16 cellular contexts compared by ENCODE assay signal in the genomic region with DNA sequence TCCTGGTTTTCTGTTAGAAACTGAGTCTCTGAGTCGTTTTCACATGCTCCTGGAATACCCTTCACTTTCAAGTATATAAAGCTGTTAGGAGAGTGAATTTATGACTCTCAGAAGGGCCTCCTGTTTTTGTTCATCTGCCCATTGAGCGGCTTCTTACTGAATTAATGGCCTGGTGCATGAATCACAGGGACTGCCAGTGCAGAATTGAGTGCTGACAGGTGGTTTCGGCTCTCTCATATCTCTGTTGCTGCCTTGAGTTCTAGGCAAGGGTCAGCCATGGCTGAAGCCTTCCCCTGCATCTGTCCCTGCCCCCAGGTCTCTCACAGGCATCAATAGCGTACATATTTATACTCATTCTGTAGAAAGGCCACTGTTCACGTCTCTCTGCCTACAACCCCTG.
"Had no signal": no experiment of that assay in that cellular context is flagged by ENCODE, and none has a peak within 500 bp of the region (broad histone marks: within the 10 kb centered on the region; RNA-seq: fewer than 3 reads in every experiment).

No MANE protein-coding gene starts in this region.

- H3K36me3 ChIP-seq: sigmoid colon, spleen, thyroid gland had no signal

- H3K27ac ChIP-seq: body of pancreas, dorsolateral prefrontal cortex, sigmoid colon, spleen, thyroid gland had no signal

- H3K4me1 ChIP-seq: body of pancreas, sigmoid colon, thyroid gland had no signal

- H3K4me3 ChIP-seq: body of pancreas, dorsolateral prefrontal cortex, sigmoid colon, spleen, thyroid gland had no signal

- ATAC-seq: activated T-cell treated with anti-CD3 and anti-CD28 coated beads, Interleukin-2, amount 50 U/mL, for 72 hours; body of pancreas; natural killer cell treated with Interleukin-12 subunit alpha and Interleukin-12 subunit beta and Interleukin-15 and Interleukin-18, amount 100 ng/mL, for 72 hours; stimulated activated naive B cell treated with anti-CD40 and anti-IgM and Interleukin-4, amounts not matched to agents 10 μg/mL and 1 μg/mL and 100 μg/mL, for 72 hours had no signal

- H3K9me3 ChIP-seq: body of pancreas, sigmoid colon, spleen, thyroid gland had no signal

- DNase-seq: activated CD4-positive, alpha-beta T cell treated with anti-CD3 and anti-CD28 coated beads, Interleukin-2, amount 50 U/mL, for 4 hours; activated gamma-delta T cell; activated naive CD8-positive, alpha-beta T cell treated with anti-CD3 and anti-CD28 coated beads, Interleukin-2, amount 10 ng/mL, durations not matched to agents 7 days and 5 days; activated T-cell treated with anti-CD3 and anti-CD28 coated beads, Interleukin-2, amount 50 U/mL, for 72 hours; body of pancreas; caudate nucleus; dorsolateral prefrontal cortex; mesenchymal stem cell; nucleus accumbens; sigmoid colon; spleen; stimulated activated CD4-positive, alpha-beta T cell treated with anti-CD3 and anti-CD28 coated beads, Interleukin-4, amount 100 ng/mL, for 4 hours; stimulated activated naive B cell treated with anti-CD40 and anti-IgM and Interleukin-4, amounts not matched to agents 10 μg/mL and 1 μg/mL and 100 μg/mL, for 72 hours; T-helper 2 cell; thyroid gland had no signal
